ENCODE assay signal across 8 cellular contexts in genomic region chr3:81490541-81491288, GRCh38.
DNase-seq lines count a peak whose midpoint lies in the region; ATAC-seq and TF ChIP-seq lines count a peak whose summit lies in the region.

No MANE protein-coding gene starts in this region.

- H3K36me3 ChIP-seq in psoas muscle (ENCODE audit: insufficient read depth in 1 of 2, low read depth in 1 of 2): peaks cover 3 to 41% of the 10 kb centered on the region in 2 donors

- H3K27ac ChIP-seq in psoas muscle: no peak overlapping the region

- 53 to 60% (median 56%) methylated on average over 7 of the region's 7 CpGs for WGBS in psoas muscle, 3 donors

- H3K4me3 ChIP-seq in psoas muscle: no peak overlapping the region

- H3K4me1 ChIP-seq in psoas muscle: no peaks in the 10 kb centered on the region

- no peaks in the 10 kb centered on the region for H3K27me3 ChIP-seq in psoas muscle (ENCODE audit: insufficient read depth in 3 of 3, low read length in 2 of 3)

- DNase-seq in NAMALWA (ENCODE audit: low spot score) (peak; percentile 78), cardiac septum (ENCODE audit: low spot score) (peak; percentile 77), psoas muscle (peak; percentile 47 to 57), mesenteric fat pad (ENCODE audit: low spot score) (no peak)
- peak; percentile 61 for DNase-seq in activated naive CD4-positive, alpha-beta T cell treated with anti-CD3 and anti-CD28 coated beads, Interleukin-2, amount 50 U/mL, for 16 hours

- intact Hi-C loops in cardiac septum (cut with DNase I) (no loop called here), psoas muscle (cut with DNase I) (no loop called here)

- no peaks in the 10 kb centered on the region for H3K9me3 ChIP-seq in psoas muscle

- ATAC-seq in HG02571 (IDR thresholded peaks at IDR 0.05; ENCODE audit: unreplicated experiment) (peak; percentile 90), SK-N-SH treated with all-trans-retinoic acid at 6 μM for 48 hours (peak; percentile 99), psoas muscle (peak; percentile 39 to 78 (median 70))

- TF ChIP-seq CTCF in GM12873 (IDR thresholded peaks at IDR 0.05; ENCODE audit: insufficient read depth, low read depth, low read length, missing control alignments): peak; percentile 84
- peak; percentile 59 for TF ChIP-seq CTCF in psoas muscle (IDR thresholded peaks at IDR 0.05)

TF ChIP-seq in SK-N-SH treated with all-trans-retinoic acid at 6 μM for 48 hours, 23 proteins besides CTCF, POLR2A, EP300 and RAD21:
- TF ChIP-seq OSR1 (CRISPR knock-in tag; IDR thresholded peaks at IDR 0.05) (no peak), ZFP3 (CRISPR knock-in tag; IDR thresholded peaks at IDR 0.05) (no peak), SNAI2 (CRISPR knock-in tag; IDR thresholded peaks at IDR 0.05) (no peak)
